Comparison of ENCODE assay signal across 11 cellular contexts in the genomic region with DNA sequence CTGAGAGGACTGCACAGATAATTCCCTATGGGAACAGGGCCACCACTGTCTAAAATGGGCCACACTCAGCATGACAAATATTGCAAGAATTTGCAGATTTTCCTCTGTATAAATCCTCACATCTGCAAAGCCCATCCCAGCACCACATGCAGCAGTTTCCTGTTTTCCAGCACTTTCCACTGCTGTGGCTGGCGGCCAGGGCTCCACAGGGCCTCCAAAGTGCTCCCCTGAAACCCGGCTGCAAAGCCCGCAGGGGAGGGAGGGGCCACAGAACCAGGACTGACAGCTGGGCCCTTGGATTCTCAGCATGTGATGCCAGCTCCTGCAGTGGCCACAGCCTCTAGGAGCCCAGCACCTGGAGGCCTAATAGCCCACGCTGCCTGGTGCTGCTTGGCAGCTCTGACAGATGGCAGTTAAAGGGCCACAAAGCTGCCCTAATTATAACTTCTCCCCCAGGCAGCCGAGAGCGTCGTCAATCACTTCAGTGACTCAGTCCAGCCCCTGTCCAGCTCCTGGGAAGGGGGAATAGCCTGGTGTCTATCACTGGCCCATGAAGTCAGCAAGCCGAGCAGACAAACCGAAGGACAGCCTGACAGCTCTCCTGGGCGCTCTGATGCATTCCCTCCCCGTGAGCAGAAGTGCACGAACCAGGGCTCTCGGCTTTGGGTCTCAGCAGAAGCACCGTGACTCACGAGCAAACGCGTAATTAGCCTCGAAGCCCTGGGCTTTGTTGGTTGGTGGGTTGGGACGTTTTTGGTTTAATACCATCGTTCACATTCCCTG. TPM values are rescaled to one million over a fixed set of nuclear protein-coding genes. Genes with fewer than 3 reads are reported as not detected.
DNase-seq lines count a peak whose midpoint lies in the region; ATAC-seq and TF ChIP-seq lines count a peak whose summit lies in the region.
"Had no signal": no experiment of that assay in that cellular context is flagged by ENCODE, and none has a peak within 500 bp of the region (broad histone marks: within the 10 kb centered on the region; RNA-seq: fewer than 3 reads in every experiment).

No MANE protein-coding gene starts in this region.

- peak; percentile 42 for ATAC-seq in mucosa of descending colon
- no peak for ATAC-seq in HG03095 (IDR thresholded peaks at IDR 0.05; ENCODE audit: unreplicated experiment)

- H3K36me3 ChIP-seq in mucosa of descending colon (ENCODE audit: low read depth): no peaks in the 10 kb centered on the region

- H3K4me3 ChIP-seq in cardiac fibroblast (replicated peaks in 1 of 2; ENCODE audit: low read depth in 2 of 2, low read length in 2 of 2) (no peak overlapping the region), mucosa of descending colon (no peak overlapping the region)

- intact Hi-C loops in mucosa of descending colon (cut with DNase I, micrococcal nuclease): no loop called here

- no peak for TF ChIP-seq CTCF in cardiac fibroblast (IDR thresholded peaks at IDR 0.05; ENCODE audit: low read depth, low read length)
- no peak for TF ChIP-seq CTCF in mucosa of descending colon (IDR thresholded peaks at IDR 0.05)

- peak; percentile 86 for DNase-seq in EH (ENCODE audit: low read depth)
- peak; percentile 98 to 100 for DNase-seq in NCI-H2081 (lab: John Stamatoyannopoulos, UW)
- DNase-seq in cardiac fibroblast (ENCODE audit: low read depth in 2 of 2): peak; percentile 45 to 69
- DNase-seq in mucosa of descending colon: peak; percentile 32 to 65 (median 42)
- no peak for DNase-seq in DMS53 treated with DMSO at 0.1 percent for 48 hours (lab: John Stamatoyannopoulos, UW; ENCODE audit: unreplicated experiment)
- DNase-seq in superior temporal gyrus (ENCODE audit: extremely low spot score): no peak
- no peak for DNase-seq in HK-2 (ENCODE audit: unreplicated experiment)
- DNase-seq: occipital lobe; stimulated activated naive CD4-positive, alpha-beta T cell had no signal

- H3K4me1 ChIP-seq in mucosa of descending colon (ENCODE audit: low read depth): no peaks in the 10 kb centered on the region

- H3K9me3 ChIP-seq in mucosa of descending colon: no peaks in the 10 kb centered on the region

RNA-seq across cellular contexts. Expression of gene LRRC15, which starts 4.7 kb away (rescaled TPM):
- 1 to 10 TPM in 1 of 3 donors, under 1 TPM in 2; 0.22 to 1.8 (median 0.29) TPM for total RNA-seq in mucosa of descending colon
- total RNA-seq: epithelial cell of proximal tubule, occipital lobe had no signal

RNA-seq across cellular contexts. Expression of gene CPN2, which starts 13.7 kb away (rescaled TPM):
- under 1 TPM in 1 of 3 donors, not detected in 2; 0.14 TPM for total RNA-seq in mucosa of descending colon
- total RNA-seq: epithelial cell of proximal tubule, occipital lobe had no signal

RNA-seq across cellular contexts. Expression of gene GP5, which starts 34.2 kb away (rescaled TPM):
- total RNA-seq in mucosa of descending colon: under 1 TPM in 2 of 3 donors, not detected in 1; 0.07 to 0.19 TPM
- total RNA-seq: epithelial cell of proximal tubule, occipital lobe had no signal

Comparison
In these comparisons a context has a peak if more than half of its experiments do, and no peak if none do; other contexts are left out.
1. DNase-seq: peak in EH (single experiment), NCI-H2081 (2 of 2), cardiac fibroblast (2 of 2) and mucosa of descending colon (3 of 3); none in DMS53 treated with DMSO at 0.1 percent for 48 hours (single experiment), superior temporal gyrus (single experiment) and HK-2 (single experiment).